ENCODE assay signal across 10 cellular contexts in genomic region chr3:136929984-136930671, GRCh38. TPM values are rescaled to one million over a fixed set of nuclear protein-coding genes. Genes with fewer than 3 reads are reported as not detected.
DNase-seq lines count a peak whose midpoint lies in the region; ATAC-seq and TF ChIP-seq lines count a peak whose summit lies in the region.
"Had no signal": no experiment of that assay in that cellular context is flagged by ENCODE, and none has a peak within 500 bp of the region (broad histone marks: within the 10 kb centered on the region; RNA-seq: fewer than 3 reads in every experiment).

No MANE protein-coding gene starts in this region.

- peak overlapping the region in 1 of 2 donors; percentile 26 for H3K27ac ChIP-seq in right atrium auricular region

- peaks cover 8% of the 10 kb centered on the region for H3K36me3 ChIP-seq in right atrium auricular region

- peak overlapping the region in 1 of 2 donors; percentile 24 for H3K4me3 ChIP-seq in right atrium auricular region

- intact Hi-C loops in Right ventricle myocardium inferior (cut with DNase I), result no loop called here

- DNase-seq in Right ventricle myocardium inferior (ENCODE audit: missing footprints) (no peak), right atrium auricular region (ENCODE audit: low spot score) (no peak), fibroblast of peridontal ligament (ENCODE audit: extremely low read depth) (peak; percentile 66), myocyte (ENCODE audit: low read depth) (peak; percentile 35), mesenteric fat pad (ENCODE audit: low spot score) (no peak), EL (no peak), T-helper 1 cell (no peak)
- DNase-seq: mesendoderm, NCI-H2029 treated with DMSO at 0.1 percent for 48 hours had no signal

- no peaks in the 10 kb centered on the region for H3K27me3 ChIP-seq in right atrium auricular region

- no peaks in the 10 kb centered on the region for H3K9me3 ChIP-seq in right atrium auricular region

- peak; percentile 72 for ATAC-seq in Right ventricle myocardium inferior
- ATAC-seq in GM18870 (IDR thresholded peaks at IDR 0.05; ENCODE audit: unreplicated experiment), result no peak

- H3K4me1 ChIP-seq in right atrium auricular region, result peaks cover 0 to 22% of the 10 kb centered on the region in 2 donors

- no peak for TF ChIP-seq CTCF in right atrium auricular region (IDR thresholded peaks at IDR 0.05)

RNA-seq across cellular contexts. Expression of gene IL20RB, which starts 27.7 kb away (rescaled TPM):
- 0.43 TPM for total RNA-seq in Right ventricle myocardium inferior
- under 1 TPM in 1 of 2 donors, not detected in 1; 0.41 TPM for total RNA-seq in right atrium auricular region
- total RNA-seq in myocyte, result 0.83 and 1.0 TPM in 2 replicates
- polyA plus RNA-seq in myocyte (2012), result 14.8 TPM
- total RNA-seq in mesenteric fat pad, result 3.6 TPM

Comparison
In these comparisons a context has a peak if more than half of its experiments do, and no peak if none do; other contexts are left out.
1. DNase-seq: peak in fibroblast of peridontal ligament (single experiment) and myocyte (single experiment); none in Right ventricle myocardium inferior (single experiment), right atrium auricular region (single experiment), mesenteric fat pad (single experiment), EL (single experiment) and T-helper 1 cell (0 of 5).